In genomic region chr12:53039851-53040250, GRCh38 we compare ENCODE assay signal across 29 cellular contexts. TPM values are rescaled to one million over a fixed set of nuclear protein-coding genes. Genes with fewer than 3 reads are reported as not detected.
DNase-seq lines count a peak whose midpoint lies in the region; ATAC-seq, FAIRE-seq and TF ChIP-seq lines count a peak whose summit lies in the region.
"Had no signal": no experiment of that assay in that cellular context is flagged by ENCODE, and none has a peak within 500 bp of the region (broad histone marks: within the 10 kb centered on the region; RNA-seq: fewer than 3 reads in every experiment).

No MANE protein-coding gene starts in this region.

- TF ChIP-seq EP300 in A549 (IDR thresholded peaks at IDR 0.05) = no peak

- no peak for TF ChIP-seq RAD21 in A549 (conservative IDR thresholded peaks at IDR 0.05 in 1 of 2, IDR thresholded peaks at IDR 0.05 in 1 of 2)

- no peak for FAIRE-seq in A549 (lab: Jason Lieb, UNC)
- FAIRE-seq: bronchial epithelial cell, D721Med, frontal cortex, GM12891 had no signal

- CTCF ChIA-PET in A549 (lab: Yijun Ruan, JAX) = interaction anchor here (0.6 to 7.9 kb wide), 9 partner anchors 8 to 158 kb away, joined by 3 to 70 read pairs (median 11); partner anchors contain the start of gene TNS2
- CTCF ChIA-PET in activated CD8-positive, alpha-beta T cell treated with anti-CD3 and anti-CD28 coated beads, Interleukin-2, amount 10 ng/mL, durations not matched to agents 7 days and 5 days (lab: Charles Lee) = interaction anchor here (1.1 to 3.3 kb wide), 6 partner anchors 8 to 155 kb away, joined by 3 to 18 read pairs (median 8); partner anchors contain the start of gene EIF4B

- TF ChIP-seq POLR2A in A549 (IDR thresholded peaks at IDR 0.05; ENCODE audit: low read length) = no peak

- no peak overlapping the region for H3K27ac ChIP-seq in A549
- H3K27ac ChIP-seq: colonic mucosa, HL-60, PC-9 had no signal

- H3K9me3 ChIP-seq in A549 = no peaks in the 10 kb centered on the region
- H3K9me3 ChIP-seq: colonic mucosa, thyroid gland had no signal

- POLR2A ChIA-PET in A549 (lab: Yijun Ruan, JAX) = no interaction called here
- POLR2A ChIA-PET in activated CD8-positive, alpha-beta T cell treated with anti-CD3 and anti-CD28 coated beads, Interleukin-2, amount 10 ng/mL, durations not matched to agents 7 days and 5 days (lab: Charles Lee) = no interaction called here

- H3K9me3 Mint-ChIP-seq in activated CD8-positive, alpha-beta T cell treated with anti-CD3 and anti-CD28 coated beads, Interleukin-2, amount 10 ng/mL, durations not matched to agents 7 days and 5 days (ENCODE audit: insufficient read depth) = no peaks in the 10 kb centered on the region
- H3K9me3 Mint-ChIP-seq in nephron progenitor cell = no peaks in the 10 kb centered on the region
- H3K9me3 Mint-ChIP-seq: effector memory CD8-positive, alpha-beta T cell; natural killer cell; WTC11 had no signal

- WGBS in A549 (ENCODE audit: missing lambda C conversion rate) = 81% methylated on average over 4 of the region's 4 CpGs

- peaks cover 61% of the 10 kb centered on the region for H3K36me3 Mint-ChIP-seq in activated CD8-positive, alpha-beta T cell treated with anti-CD3 and anti-CD28 coated beads, Interleukin-2, amount 10 ng/mL, durations not matched to agents 7 days and 5 days (ENCODE audit: low read depth)
- H3K36me3 Mint-ChIP-seq in nephron progenitor cell (ENCODE audit: low read depth) = peaks cover 70% of the 10 kb centered on the region

- H3K4me1 ChIP-seq in A549 = peaks cover 17% of the 10 kb centered on the region
- H3K4me1 ChIP-seq: colonic mucosa had no signal

- no peak overlapping the region for H3K4me2 ChIP-seq in A549
- H3K4me2 ChIP-seq: PC-9 had no signal

- H3K27me3 Mint-ChIP-seq in activated CD8-positive, alpha-beta T cell treated with anti-CD3 and anti-CD28 coated beads, Interleukin-2, amount 10 ng/mL, durations not matched to agents 7 days and 5 days (ENCODE audit: low read depth) = no peaks in the 10 kb centered on the region
- H3K27me3 Mint-ChIP-seq in nephron progenitor cell (ENCODE audit: low read depth, poor library complexity) = no peaks in the 10 kb centered on the region
- H3K27me3 Mint-ChIP-seq: effector memory CD8-positive, alpha-beta T cell had no signal

- H3K4me3 ChIP-seq in A549 = no peak overlapping the region
- H3K4me3 ChIP-seq: colonic mucosa, PC-9, thyroid gland had no signal

- no peak overlapping the region for H3K4me3 Mint-ChIP-seq in activated CD8-positive, alpha-beta T cell treated with anti-CD3 and anti-CD28 coated beads, Interleukin-2, amount 10 ng/mL, durations not matched to agents 7 days and 5 days
- H3K4me3 Mint-ChIP-seq in nephron progenitor cell = no peak overlapping the region
- H3K4me3 Mint-ChIP-seq: effector memory CD8-positive, alpha-beta T cell; natural killer cell; WTC11 had no signal

- no peak for ATAC-seq in A549
- no peak for ATAC-seq in activated CD8-positive, alpha-beta T cell treated with anti-CD3 and anti-CD28 coated beads, Interleukin-2, amount 10 ng/mL, durations not matched to agents 7 days and 5 days
- no peak for ATAC-seq in GM21576 (IDR thresholded peaks at IDR 0.05; ENCODE audit: unreplicated experiment)
- ATAC-seq: effector memory CD8-positive, alpha-beta T cell; esophagus mucosa; HCT116; natural killer cell; WTC11 had no signal

- peak overlapping the region; percentile 50 for H3K27ac Mint-ChIP-seq in activated CD8-positive, alpha-beta T cell treated with anti-CD3 and anti-CD28 coated beads, Interleukin-2, amount 10 ng/mL, durations not matched to agents 7 days and 5 days
- peak overlapping the region; percentile 82 for H3K27ac Mint-ChIP-seq in nephron progenitor cell

- TF ChIP-seq CTCF in A549 (IDR thresholded peaks at IDR 0.05) = no peak
- TF ChIP-seq CTCF in nephron progenitor cell (IDR thresholded peaks at IDR 0.05) = no peak

- H3K4me1 Mint-ChIP-seq in activated CD8-positive, alpha-beta T cell treated with anti-CD3 and anti-CD28 coated beads, Interleukin-2, amount 10 ng/mL, durations not matched to agents 7 days and 5 days (ENCODE audit: low read depth) = peaks cover 33% of the 10 kb centered on the region
- H3K4me1 Mint-ChIP-seq in nephron progenitor cell = peaks cover 23% of the 10 kb centered on the region

- DNase-seq in A549 (ENCODE audit: low read depth in 1 of 2, low spot score in 1 of 2) (no peak), nephron progenitor cell (no peak), NCI-H748 treated with DMSO at 0.1 percent for 48 hours (lab: John Stamatoyannopoulos, UW) (no peak)
- no peak for DNase-seq in activated CD8-positive, alpha-beta T cell treated with anti-CD3 and anti-CD28 coated beads, Interleukin-2, amount 10 ng/mL, durations not matched to agents 7 days and 5 days
- DNase-seq: activated CD4-positive, alpha-beta T cell treated with anti-CD3 and anti-CD28 coated beads, Interleukin-2, amount 50 U/mL, for 1 hour; activated gamma-delta T cell; amygdala; colonic mucosa; effector memory CD8-positive, alpha-beta T cell; midbrain; natural killer cell; NCI-H510A; PC-9; retina; SHP77; stimulated activated CD4-positive, alpha-beta T cell treated with anti-CD3 and anti-CD28 coated beads, Interleukin-4, amount 100 ng/mL, for 1 hour; stimulated activated naive CD4-positive, alpha-beta T cell; SW 1271; T1000; thyroid gland had no signal

TF ChIP-seq in A549, 52 proteins besides CTCF, POLR2A, EP300 and RAD21:
- TF ChIP-seq KDM5A (IDR thresholded peaks at IDR 0.05) (no peak), POLR2AphosphoS2 (conservative IDR thresholded peaks at IDR 0.05; ENCODE audit: low read length) (0 out of 2 replicates have a peak, but pooled peaks have one; percentile 72)

RNA-seq across cellular contexts. Expression of gene TNS2, which starts 10.0 kb away (rescaled TPM):
- polyA plus RNA-seq in A549 (2011; rRNA removed) = 11.5 and 12.4 TPM in 2 replicates
- 19.4 and 27.2 TPM in 2 replicates for polyA plus RNA-seq in A549 (2012; cell fraction: cytosol; rRNA removed)
- 72.7 and 109 TPM in 2 replicates for polyA plus RNA-seq in A549 (2012; cell fraction: nucleus; rRNA removed)
- 13.5 to 15.8 TPM (median 15.3 TPM) in 3 replicates for polyA plus RNA-seq in A549 (2017; fragmentation: RNase III; extraction: RNeasy Plus Mini Kit Qiagen cat#74134 plus additional on column Dnase treatment)
- 36.0 and 44.8 TPM in 2 replicates for polyA minus RNA-seq in A549 (2011; rRNA and poly(A)+ RNA removed)
- 1 to 10 TPM; 1.0 to 1.4 TPM for total RNA-seq in activated CD8-positive, alpha-beta T cell treated with anti-CD3 and anti-CD28 coated beads, Interleukin-2, amount 10 ng/mL, durations not matched to agents 7 days and 5 days

RNA-seq across cellular contexts. Expression of gene EIF4B, which starts 33.6 kb away (rescaled TPM):
- polyA plus RNA-seq in A549 (2011; rRNA removed) (577 and 650 TPM in 2 replicates), A549 (2017; fragmentation: RNase III; extraction: RNeasy Plus Mini Kit Qiagen cat#74134 plus additional on column Dnase treatment) (363 to 377 TPM (median 375 TPM) in 3 replicates)
- polyA plus RNA-seq in A549 (2012; cell fraction: cytosol; rRNA removed) = 209 and 256 TPM in 2 replicates
- 167 and 231 TPM in 2 replicates for polyA plus RNA-seq in A549 (2012; cell fraction: nucleus; rRNA removed)
- 707 and 843 TPM in 2 replicates for polyA minus RNA-seq in A549 (2011; rRNA and poly(A)+ RNA removed)
- total RNA-seq in activated CD8-positive, alpha-beta T cell treated with anti-CD3 and anti-CD28 coated beads, Interleukin-2, amount 10 ng/mL, durations not matched to agents 7 days and 5 days = 100 to 1,000 TPM; 352 to 353 TPM

RNA-seq across cellular contexts. Expression of gene SPRYD3, which starts 39.3 kb away (rescaled TPM):
- polyA plus RNA-seq in A549 (2011; rRNA removed) (26.8 and 28.1 TPM in 2 replicates), A549 (2017; fragmentation: RNase III; extraction: RNeasy Plus Mini Kit Qiagen cat#74134 plus additional on column Dnase treatment) (16.1 to 18.6 TPM (median 17.3 TPM) in 3 replicates)
- polyA plus RNA-seq in A549 (2012; cell fraction: cytosol; rRNA removed) = 25.8 and 28.2 TPM in 2 replicates
- polyA plus RNA-seq in A549 (2012; cell fraction: nucleus; rRNA removed) = 28.8 and 33.3 TPM in 2 replicates
- 47.8 and 49.6 TPM in 2 replicates for polyA minus RNA-seq in A549 (2011; rRNA and poly(A)+ RNA removed)
- 10 to 100 TPM; 27.2 to 31.2 TPM for total RNA-seq in activated CD8-positive, alpha-beta T cell treated with anti-CD3 and anti-CD28 coated beads, Interleukin-2, amount 10 ng/mL, durations not matched to agents 7 days and 5 days

RNA-seq across cellular contexts. Expression of gene IGFBP6, which starts 57.6 kb away (rescaled TPM):
- polyA plus RNA-seq in A549 (2011; rRNA removed) (49.1 and 64.5 TPM in 2 replicates), A549 (2017; fragmentation: RNase III; extraction: RNeasy Plus Mini Kit Qiagen cat#74134 plus additional on column Dnase treatment) (128 to 155 TPM (median 128 TPM) in 3 replicates)
- polyA plus RNA-seq in A549 (2012; cell fraction: cytosol; rRNA removed) = 173 and 192 TPM in 2 replicates
- 121 and 142 TPM in 2 replicates for polyA plus RNA-seq in A549 (2012; cell fraction: nucleus; rRNA removed)
- polyA minus RNA-seq in A549 (2011; rRNA and poly(A)+ RNA removed) = 51.3 and 54.2 TPM in 2 replicates
- total RNA-seq in activated CD8-positive, alpha-beta T cell treated with anti-CD3 and anti-CD28 coated beads, Interleukin-2, amount 10 ng/mL, durations not matched to agents 7 days and 5 days = 1 to 10 TPM; 3.1 to 5.4 TPM
